Comparison of ENCODE assay signal across 11 cellular contexts in genomic region chr6:34362909-34363713, GRCh38.
DNase-seq lines count a peak whose midpoint lies in the region; ATAC-seq, FAIRE-seq and TF ChIP-seq lines count a peak whose summit lies in the region.
"Had no signal": no experiment of that assay in that cellular context is flagged by ENCODE, and none has a peak within 500 bp of the region (broad histone marks: within the 10 kb centered on the region; RNA-seq: fewer than 3 reads in every experiment).

No MANE protein-coding gene starts in this region.

- H3K9me3 ChIP-seq in KOPT-K1 (ENCODE audit: insufficient read depth, low read length, poor library complexity, severe bottlenecking), result no peaks in the 10 kb centered on the region
- H3K9me3 ChIP-seq in neutrophil, result no peaks in the 10 kb centered on the region

- no peak overlapping the region for H3K4me3 ChIP-seq in neutrophil (ENCODE audit: low read depth in 1 of 2, low read length in 1 of 2)

- no peak for ATAC-seq in GM21360 (IDR thresholded peaks at IDR 0.05; ENCODE audit: unreplicated experiment)
- ATAC-seq: activated T-cell treated with anti-CD3 and anti-CD28 coated beads, Interleukin-2, amount 50 U/mL, for 4 hours had no signal

- no peak for TF ChIP-seq CTCF in neutrophil (IDR thresholded peaks at IDR 0.05)

- no peak for DNase-seq in GM19239 (ENCODE audit: insufficient read length, low spot score)
- peak; percentile 9 for DNase-seq in astrocyte of the hippocampus (ENCODE audit: low read depth, low spot score)
- no peak for DNase-seq in ecto neural progenitor cell (ENCODE audit: low spot score)
- no peak for DNase-seq in cortex of kidney (lab: John Stamatoyannopoulos, UW)
- DNase-seq in NCI-H1694 treated with DMSO at 0.1 percent for 48 hours (lab: John Stamatoyannopoulos, UW), result no peak
- DNase-seq: activated T-cell treated with anti-CD3 and anti-CD28 coated beads, Interleukin-2, amount 50 U/mL, for 4 hours; DMS79; stimulated activated CD4-positive, alpha-beta T cell treated with anti-CD3 and anti-CD28 coated beads, Interleukin-15, amount 100 ng/mL, for 24 hours had no signal

- H3K27ac ChIP-seq in KOPT-K1 (ENCODE audit: low read depth, low read length, poor library complexity, severe bottlenecking) (peak overlapping the region; percentile 46), neutrophil (peak overlapping the region; percentile 35)

- FAIRE-seq in GM19239 (lab: Jason Lieb, UNC), result peak; percentile 64

- H3K36me3 ChIP-seq in KOPT-K1 (ENCODE audit: insufficient read depth, low read length) (no peaks in the 10 kb centered on the region), neutrophil (no peaks in the 10 kb centered on the region)

- H3K27me3 ChIP-seq in neutrophil, result no peaks in the 10 kb centered on the region

- H3K4me1 ChIP-seq in neutrophil (ENCODE audit: control insufficient read depth in 1 of 2, insufficient read depth in 1 of 2, low read depth in 1 of 2, low read length in 1 of 2), result peaks cover 15 to 25% of the 10 kb centered on the region in 2 experiments
